Comparison of ENCODE assay signal across 28 cellular contexts in genomic region chr6:14258117-14258516, GRCh38.
"Had no signal": no experiment of that assay in that cellular context is flagged by ENCODE, and none has a peak within 500 bp of the region (broad histone marks: within the 10 kb centered on the region; RNA-seq: fewer than 3 reads in every experiment).

No MANE protein-coding gene starts in this region.

- ATAC-seq: activated CD4-positive, alpha-beta T cell treated with anti-CD3 and anti-CD28 coated beads for 36 hours; activated CD8-positive, alpha-beta memory T cell treated with anti-CD3 and anti-CD28 coated beads, Interleukin-2, amount 10 ng/mL, durations not matched to agents 7 days and 5 days; Right ventricle myocardium inferior had no signal

- H3K27ac Mint-ChIP-seq: activated CD4-positive, alpha-beta memory T cell treated with anti-CD3 and anti-CD28 coated beads, Interleukin-2, amount 10 ng/mL, durations not matched to agents 7 days and 5 days; activated CD4-positive, alpha-beta T cell treated with anti-CD3 and anti-CD28 coated beads for 36 hours; activated CD8-positive, alpha-beta memory T cell treated with anti-CD3 and anti-CD28 coated beads, Interleukin-2, amount 10 ng/mL, durations not matched to agents 7 days and 5 days; activated naive CD8-positive, alpha-beta T cell treated with anti-CD3 and anti-CD28 coated beads for 36 hours; T-helper 1 cell treated with Interleukin-12 subunit alpha and Interleukin-12 subunit beta and Interleukin-4 antibody, amounts not matched to agents 30 μg/mL and 1 μg/mL, for 36 hours; T-helper 2 cell treated with Interferon-gamma antibody and Interleukin-4, amounts not matched to agents 5 μg/mL and 100 μg/mL, for 36 hours had no signal

- H3K27me3 Mint-ChIP-seq: activated CD4-positive, alpha-beta T cell treated with anti-CD3 and anti-CD28 coated beads for 36 hours; activated CD8-positive, alpha-beta memory T cell treated with anti-CD3 and anti-CD28 coated beads, Interleukin-2, amount 10 ng/mL, durations not matched to agents 7 days and 5 days; activated naive CD8-positive, alpha-beta T cell treated with anti-CD3 and anti-CD28 coated beads for 36 hours had no signal

- H3K27ac ChIP-seq: KMS-11, PC-9, RWPE1 had no signal

- H2AFZ ChIP-seq: PC-9 had no signal

- H3K4me3 Mint-ChIP-seq: activated CD4-positive, alpha-beta memory T cell treated with anti-CD3 and anti-CD28 coated beads, Interleukin-2, amount 10 ng/mL, durations not matched to agents 7 days and 5 days; activated CD4-positive, alpha-beta T cell treated with anti-CD3 and anti-CD28 coated beads for 36 hours; activated CD8-positive, alpha-beta memory T cell treated with anti-CD3 and anti-CD28 coated beads, Interleukin-2, amount 10 ng/mL, durations not matched to agents 7 days and 5 days; activated naive CD8-positive, alpha-beta T cell treated with anti-CD3 and anti-CD28 coated beads for 36 hours; T-helper 1 cell treated with Interleukin-12 subunit alpha and Interleukin-12 subunit beta and Interleukin-4 antibody, amounts not matched to agents 30 μg/mL and 1 μg/mL, for 36 hours; T-helper 2 cell treated with Interferon-gamma antibody and Interleukin-4, amounts not matched to agents 5 μg/mL and 100 μg/mL, for 36 hours had no signal

- H3K36me3 Mint-ChIP-seq: activated CD8-positive, alpha-beta memory T cell treated with anti-CD3 and anti-CD28 coated beads, Interleukin-2, amount 10 ng/mL, durations not matched to agents 7 days and 5 days; activated naive CD8-positive, alpha-beta T cell treated with anti-CD3 and anti-CD28 coated beads for 36 hours had no signal

- H3K4me2 ChIP-seq: KMS-11, PC-9 had no signal

- H3K9ac ChIP-seq: KMS-11 had no signal

- H3K4me3 ChIP-seq: PC-9 had no signal

- DNase-seq: activated CD4-positive, alpha-beta memory T cell treated with anti-CD3 and anti-CD28 coated beads, Interleukin-2, amount 10 ng/mL, durations not matched to agents 7 days and 5 days; activated CD4-positive, alpha-beta T cell treated with anti-CD3 and anti-CD28 coated beads for 36 hours; activated CD8-positive, alpha-beta memory T cell treated with anti-CD3 and anti-CD28 coated beads for 24 hours; activated CD8-positive, alpha-beta memory T cell treated with anti-CD3 and anti-CD28 coated beads, Interleukin-2, amount 10 ng/mL, durations not matched to agents 7 days and 5 days; activated CD8-positive, alpha-beta memory T cell treated with anti-CD3 and anti-CD28 coated beads, Interleukin-2, amount 50 U/mL, for 48 hours; activated effector memory CD4-positive, alpha-beta T cell treated with anti-CD3 and anti-CD28 coated beads, Interleukin-2, amount 50 U/mL, for 16 hours; activated naive CD4-positive, alpha-beta T cell; activated naive CD4-positive, alpha-beta T cell treated with anti-CD3 and anti-CD28 coated beads, Interleukin-2, amount 50 U/mL, for 16 hours; activated naive CD8-positive, alpha-beta T cell treated with anti-CD3 and anti-CD28 coated beads for 36 hours; activated T-cell treated with anti-CD3 and anti-CD28 coated beads, Interleukin-2, amount 50 U/mL, for 48 hours; amniotic stem cell; aorta; caudate nucleus; cerebellar nuclear complex; NCI-H1105; NCI-H1417 treated with DMSO at 0.1 percent for 48 hours; NCI-H187 treated with DMSO at 0.1 percent for 48 hours; NCI-H2081 treated with DMSO at 0.1 percent for 48 hours; NCI-H345; NCI-H524 treated with DMSO at 0.1 percent for 48 hours; NK-92 treated with Interleukin-12 subunit alpha and Interleukin-12 subunit beta, amount 100 ng/mL, for 24 hours; PC-9; SIG-M5 had no signal
